1 cellular context compared by ENCODE assay signal in the genomic region with DNA sequence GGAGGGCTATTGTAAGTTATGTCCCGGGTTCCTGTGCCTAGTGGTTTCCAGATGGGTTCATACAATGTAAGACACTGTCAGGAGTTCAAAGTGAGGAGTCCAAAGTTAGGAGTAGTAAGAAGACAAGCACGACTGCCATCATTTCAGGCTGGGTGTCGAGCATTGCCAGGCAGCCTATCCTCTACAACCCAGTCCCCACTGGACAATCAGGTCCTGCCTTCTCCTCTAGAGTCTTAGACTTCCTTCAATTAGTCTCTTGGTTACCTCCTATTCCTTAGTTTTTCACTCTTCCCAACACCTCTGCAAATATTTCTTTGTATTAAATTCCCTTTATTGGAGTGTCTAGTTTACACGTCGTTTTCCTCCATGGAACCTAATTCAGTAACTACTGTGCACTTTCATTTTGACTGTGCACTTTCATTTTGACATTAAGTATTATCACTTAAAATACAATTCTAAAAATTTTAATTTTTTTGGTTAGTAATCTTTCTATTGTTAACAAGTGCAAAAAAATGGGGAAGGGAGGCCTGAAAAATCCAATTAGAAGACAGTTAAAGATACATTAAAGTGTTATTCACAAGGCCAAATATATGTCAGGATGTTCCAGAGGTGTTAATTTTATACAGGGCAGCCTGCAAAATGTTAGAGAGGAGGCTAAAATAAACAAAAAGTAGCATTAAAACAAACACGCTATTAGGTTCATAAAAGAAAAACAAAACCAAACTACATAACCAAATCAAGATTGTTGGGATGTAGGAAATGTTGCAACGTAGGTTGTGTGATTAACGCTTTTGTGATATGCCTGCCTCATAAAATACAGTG.
TF ChIP-seq lines count a peak whose summit lies in the region.

No MANE protein-coding gene starts in this region.

TF ChIP-seq in GM12891, 5 proteins besides CTCF, POLR2A, EP300 and RAD21 (continued from another document):
- TF ChIP-seq SPI1 (IDR thresholded peaks at IDR 0.05; ENCODE audit: low read depth, low read length): no peak
- no peak for TF ChIP-seq TAF1 (IDR thresholded peaks at IDR 0.05; ENCODE audit: low read depth, low read length)
